In genomic region chr20:41028359-41029149, GRCh38 we compare ENCODE assay signal across 1 cellular context.
TF ChIP-seq lines count a peak whose summit lies in the region.

TOP1 (plus strand) TSS chr20:41028822; CDS start chr20:41029068, 246 bp downstream.

TF ChIP-seq in HepG2, 621 proteins besides CTCF, POLR2A, EP300 and RAD21 (continued from another document and continues in another):
- TF ChIP-seq RERE (CRISPR knock-in tag; IDR thresholded peaks at IDR 0.05; ENCODE audit: low read depth) (peak; percentile 24; the same call in 1 of the 2 replicates), KMT2B (CRISPR knock-in tag; IDR thresholded peaks at IDR 0.05) (peak; percentile 77), ZNF124 (CRISPR knock-in tag; IDR thresholded peaks at IDR 0.05) (peak; percentile 22; the same call in 1 of the 2 replicates), ZNF224 (CRISPR knock-in tag; IDR thresholded peaks at IDR 0.05) (peak; percentile 9; the same call in 1 of the 2 replicates), CREB3 (CRISPR knock-in tag; IDR thresholded peaks at IDR 0.05) (no peak), ZKSCAN5 (CRISPR knock-in tag; IDR thresholded peaks at IDR 0.05) (peak; percentile 16; the same call in 1 of the 2 replicates), ZNF550 (CRISPR knock-in tag; IDR thresholded peaks at IDR 0.05; ENCODE audit: borderline replicate concordance) (no peak), MXI1 (IDR thresholded peaks at IDR 0.05; ENCODE audit: borderline replicate concordance, low read depth, low read length) (peak; percentile 100), ZNF776 (CRISPR knock-in tag; IDR thresholded peaks at IDR 0.05) (peak; percentile 90; the same call in 1 of the 2 replicates), HNF1B (CRISPR knock-in tag; IDR thresholded peaks at IDR 0.05) (peak; percentile 94), ZKSCAN8 (CRISPR knock-in tag; IDR thresholded peaks at IDR 0.05; ENCODE audit: borderline replicate concordance) (peak; percentile 17; the same call in 1 of the 2 replicates), HOXD1 (CRISPR knock-in tag; IDR thresholded peaks at IDR 0.05) (peak; percentile 93), SRSF9 (IDR thresholded peaks at IDR 0.05; ENCODE audit: borderline replicate concordance, insufficient read depth, low read depth, low read length, poor library complexity, severe bottlenecking) (no peak), ZNF747 (CRISPR knock-in tag; IDR thresholded peaks at IDR 0.05; ENCODE audit: borderline replicate concordance) (no peak), ZSCAN21 (CRISPR knock-in tag; IDR thresholded peaks at IDR 0.05; ENCODE audit: borderline replicate concordance) (peak; percentile 86; the same call in 1 of the 2 replicates), MTA3 (CRISPR knock-in tag; IDR thresholded peaks at IDR 0.05) (no peak), RBM39 (IDR thresholded peaks at IDR 0.05; ENCODE audit: low read depth, low read length, poor library complexity, severe bottlenecking) (peak; percentile 83), ZNF597 (CRISPR knock-in tag; IDR thresholded peaks at IDR 0.05) (peak; percentile 94; the same call in 1 of the 2 replicates), ZBTB14 (CRISPR knock-in tag; IDR thresholded peaks at IDR 0.05) (no peak; the same call in none of the 2 replicates), YEATS4 (CRISPR knock-in tag; IDR thresholded peaks at IDR 0.05; ENCODE audit: borderline replicate concordance) (peak; percentile 96), CENPBD1 (CRISPR knock-in tag; IDR thresholded peaks at IDR 0.05; ENCODE audit: borderline replicate concordance, low read depth) (no peak; the same call in 1 of the 2 replicates), GRHL1 (CRISPR knock-in tag; conservative IDR thresholded peaks at IDR 0.05) (no peak), CBFB (CRISPR knock-in tag; IDR thresholded peaks at IDR 0.05) (peak; percentile 9; the same call in 1 of the 2 replicates), NR2F6 (IDR thresholded peaks at IDR 0.05) (no peak), NR2F6 (CRISPR knock-in tag; IDR thresholded peaks at IDR 0.05) (no peak; the same call in 1 of the 2 replicates), PBX3 (CRISPR knock-in tag; IDR thresholded peaks at IDR 0.05; ENCODE audit: borderline replicate concordance) (peak; percentile 60; the same call in 1 of the 2 replicates), NBN (conservative IDR thresholded peaks at IDR 0.05) (no peak), ZNF430 (CRISPR knock-in tag; IDR thresholded peaks at IDR 0.05) (peak; percentile 96), KDM3A (CRISPR knock-in tag; IDR thresholded peaks at IDR 0.05; ENCODE audit: low read depth) (peak; percentile 79), NFAT5 (CRISPR knock-in tag; IDR thresholded peaks at IDR 0.05) (peak; percentile 94), ZNF841 (CRISPR knock-in tag; IDR thresholded peaks at IDR 0.05; ENCODE audit: borderline replicate concordance) (no peak), ZNF792 (CRISPR knock-in tag; IDR thresholded peaks at IDR 0.05) (peak; percentile 93; the same call in 1 of the 2 replicates), MZF1 (CRISPR knock-in tag; IDR thresholded peaks at IDR 0.05; ENCODE audit: borderline replicate concordance) (peak; percentile 51; the same call in 1 of the 2 replicates), ZNF616 (CRISPR knock-in tag; IDR thresholded peaks at IDR 0.05; ENCODE audit: low read depth) (peak; percentile 91), U2AF1 (optimal IDR thresholded peaks at IDR 0.05; ENCODE audit: low read depth, low read length) (peak; percentile 67), AGO2 (optimal IDR thresholded peaks at IDR 0.05; ENCODE audit: low read depth, low read length) (peak; percentile 89), ZSCAN29 (CRISPR knock-in tag; conservative IDR thresholded peaks at IDR 0.05) (peak; percentile 63), MED13 (CRISPR knock-in tag; IDR thresholded peaks at IDR 0.05) (peak; percentile 87; the same call in 1 of the 2 replicates), TMF1 (CRISPR knock-in tag; IDR thresholded peaks at IDR 0.05; ENCODE audit: low read depth) (peak; percentile 87)
